ENCODE assay signal across 16 cellular contexts in the genomic region with DNA sequence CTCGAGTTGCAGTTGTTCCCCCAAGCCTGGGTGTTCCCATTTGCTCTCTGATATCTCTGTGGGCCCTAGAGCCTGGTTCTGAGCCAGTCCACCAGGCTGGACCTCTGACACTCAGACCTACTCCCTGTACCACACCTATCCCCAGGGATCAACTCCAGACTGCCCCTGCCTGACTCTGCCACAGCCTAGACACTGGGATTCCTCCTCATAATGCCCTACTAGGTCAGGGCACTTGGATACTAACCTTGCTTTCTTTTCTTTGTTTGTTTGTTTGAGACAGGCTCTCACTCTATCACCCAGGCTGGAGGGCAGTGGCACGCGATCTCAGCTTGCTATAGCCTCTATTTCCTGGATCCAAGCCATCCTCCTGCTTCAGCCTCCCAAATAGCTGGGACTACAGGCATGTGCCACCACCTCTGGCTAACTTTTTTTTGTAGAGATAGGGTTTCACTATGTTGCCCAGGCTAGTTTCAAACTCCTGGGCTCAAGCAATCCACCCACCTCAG. TPM values are rescaled to one million over a fixed set of nuclear protein-coding genes. Genes with fewer than 3 reads are reported as not detected.
DNase-seq lines count a peak whose midpoint lies in the region; ATAC-seq and TF ChIP-seq lines count a peak whose summit lies in the region.
"Had no signal": no experiment of that assay in that cellular context is flagged by ENCODE, and none has a peak within 500 bp of the region (broad histone marks: within the 10 kb centered on the region; RNA-seq: fewer than 3 reads in every experiment).

No MANE protein-coding gene starts in this region.

- no peak overlapping the region for H3K4me2 ChIP-seq in GM23248 (ENCODE audit: unreplicated experiment)

- peaks cover 84% of the 10 kb centered on the region for H3K4me1 Mint-ChIP-seq in stimulated activated naive CD8-positive, alpha-beta T cell treated with anti-CD3 and anti-CD28 coated beads, Interleukin-15, amount 100 ng/mL, for 72 hours
- H3K4me1 Mint-ChIP-seq in dendritic cell treated with granulocyte-macrophage colony-stimulating factor and Interleukin-4, amounts not matched to agents 40 ng/mL and 50 ng/mL, for 4 days (ENCODE audit: low read depth) = peaks cover 48% of the 10 kb centered on the region
- peaks cover 86% of the 10 kb centered on the region for H3K4me1 Mint-ChIP-seq in nephron progenitor cell

- H3F3A ChIP-seq in GM23248 (ENCODE audit: insufficient read depth) = no peaks in the 10 kb centered on the region

- H3K9me3 Mint-ChIP-seq in stimulated activated naive CD8-positive, alpha-beta T cell treated with anti-CD3 and anti-CD28 coated beads, Interleukin-15, amount 100 ng/mL, for 72 hours = no peaks in the 10 kb centered on the region
- H3K9me3 Mint-ChIP-seq in dendritic cell treated with granulocyte-macrophage colony-stimulating factor and Interleukin-4, amounts not matched to agents 40 ng/mL and 50 ng/mL, for 4 days = no peaks in the 10 kb centered on the region
- H3K9me3 Mint-ChIP-seq in nephron progenitor cell = no peaks in the 10 kb centered on the region

- no peak for ATAC-seq in stimulated activated naive CD8-positive, alpha-beta T cell treated with anti-CD3 and anti-CD28 coated beads, Interleukin-15, Interleukin-2, amounts not matched to agents 100 U/mL and 50 U/mL, for 24 hours
- ATAC-seq in stimulated activated naive CD8-positive, alpha-beta T cell treated with anti-CD3 and anti-CD28 coated beads, Interleukin-15, amount 100 ng/mL, for 72 hours = no peak
- no peak for ATAC-seq in foreskin keratinocyte

- H3K4me1 ChIP-seq in foreskin keratinocyte (peaks cover 5% of the 10 kb centered on the region), GM23248 (ENCODE audit: insufficient read depth) (no peaks in the 10 kb centered on the region)

- no peak overlapping the region for H3K4me3 Mint-ChIP-seq in stimulated activated naive CD8-positive, alpha-beta T cell treated with anti-CD3 and anti-CD28 coated beads, Interleukin-15, amount 100 ng/mL, for 72 hours
- H3K4me3 Mint-ChIP-seq in dendritic cell treated with granulocyte-macrophage colony-stimulating factor and Interleukin-4, amounts not matched to agents 40 ng/mL and 50 ng/mL, for 4 days = no peak overlapping the region
- H3K4me3 Mint-ChIP-seq in nephron progenitor cell = no peak overlapping the region

- H3K9ac ChIP-seq in GM23248 = no peak overlapping the region

- H3K27ac Mint-ChIP-seq in stimulated activated naive CD8-positive, alpha-beta T cell treated with anti-CD3 and anti-CD28 coated beads, Interleukin-15, amount 100 ng/mL, for 72 hours = peak overlapping the region in 1 of 2 donors; percentile 51
- H3K27ac Mint-ChIP-seq in dendritic cell treated with granulocyte-macrophage colony-stimulating factor and Interleukin-4, amounts not matched to agents 40 ng/mL and 50 ng/mL, for 4 days = peak overlapping the region; percentile 10
- peak overlapping the region; percentile 62 for H3K27ac Mint-ChIP-seq in nephron progenitor cell

- H3K27ac ChIP-seq in foreskin keratinocyte (no peak overlapping the region), GM23248 (no peak overlapping the region)
- H3K27ac ChIP-seq: adrenal gland, gastroesophageal sphincter, upper lobe of right lung had no signal

- no peak overlapping the region for H2AFZ ChIP-seq in GM23248

- H3K36me3 ChIP-seq in GM23248 (ENCODE audit: low read depth) = no peaks in the 10 kb centered on the region
- H3K36me3 ChIP-seq: adrenal gland, gastroesophageal sphincter, upper lobe of right lung had no signal

- intact Hi-C loops in dendritic cell treated with granulocyte-macrophage colony-stimulating factor and Interleukin-4, amounts not matched to agents 40 ng/mL and 50 ng/mL, for 4 days (cut with micrococcal nuclease) = no loop called here

- no peaks in the 10 kb centered on the region for H3K36me3 Mint-ChIP-seq in dendritic cell treated with granulocyte-macrophage colony-stimulating factor and Interleukin-4, amounts not matched to agents 40 ng/mL and 50 ng/mL, for 4 days (ENCODE audit: low read depth)
- H3K36me3 Mint-ChIP-seq in nephron progenitor cell (ENCODE audit: low read depth) = no peaks in the 10 kb centered on the region

- WGBS in GM23248 (ENCODE audit: low coverage in 1 of 2, low lambda C conversion rate in 2 of 2, missing lambda C conversion rate in 2 of 2), 2 experiments = 59 to 81% methylated on average over 2 to 3 of the region's 3 CpGs

- no peaks in the 10 kb centered on the region for H3K79me2 ChIP-seq in GM23248 (ENCODE audit: insufficient read depth)

- no peaks in the 10 kb centered on the region for H3K27me3 Mint-ChIP-seq in stimulated activated naive CD8-positive, alpha-beta T cell treated with anti-CD3 and anti-CD28 coated beads, Interleukin-15, amount 100 ng/mL, for 72 hours
- no peaks in the 10 kb centered on the region for H3K27me3 Mint-ChIP-seq in dendritic cell treated with granulocyte-macrophage colony-stimulating factor and Interleukin-4, amounts not matched to agents 40 ng/mL and 50 ng/mL, for 4 days
- no peaks in the 10 kb centered on the region for H3K27me3 Mint-ChIP-seq in nephron progenitor cell (ENCODE audit: low read depth, poor library complexity)

- H4K20me1 ChIP-seq in GM23248 (ENCODE audit: insufficient read depth) = no peaks in the 10 kb centered on the region

- H3K27me3 ChIP-seq in foreskin keratinocyte = no peaks in the 10 kb centered on the region
- no peaks in the 10 kb centered on the region for H3K27me3 ChIP-seq in GM23248 (replicated peaks; ENCODE audit: insufficient read depth)
- H3K27me3 ChIP-seq: adrenal gland, gastroesophageal sphincter, upper lobe of right lung had no signal

- in situ Hi-C loops in GM23248 (cut with MboI) = no loop called here

- DNase-seq in stimulated activated naive CD8-positive, alpha-beta T cell treated with anti-CD3 and anti-CD28 coated beads, Interleukin-15, Interleukin-2, amounts not matched to agents 100 U/mL and 50 U/mL, for 24 hours = peak; percentile 5
- no peak for DNase-seq in stimulated activated naive CD8-positive, alpha-beta T cell treated with anti-CD3 and anti-CD28 coated beads, Interleukin-15, amount 100 ng/mL, for 72 hours
- DNase-seq in nephron progenitor cell (no peak), foreskin keratinocyte (no peak), NAMALWA (ENCODE audit: low spot score) (no peak), GM23248 (no peak), DMS79 treated with DMSO at 0.1 percent for 48 hours (lab: John Stamatoyannopoulos, UW) (no peak)
- DNase-seq: activated CD4-positive, alpha-beta T cell treated with anti-CD3 and anti-CD28 coated beads, Interleukin-2, amount 50 U/mL, for 1 hour; activated T-cell treated with anti-CD3 and anti-CD28 coated beads, Interleukin-2, amount 50 U/mL, for 48 hours; adrenal gland; GF-D8; NCI-H1092 treated with DMSO at 0.1 percent for 48 hours; NCI-H345 had no signal

- H3K4me3 ChIP-seq in GM23248 = no peak overlapping the region
- H3K4me3 ChIP-seq: adrenal gland, gastroesophageal sphincter, upper lobe of right lung had no signal

- no peaks in the 10 kb centered on the region for H3K9me2 ChIP-seq in GM23248 (ENCODE audit: insufficient read depth)

- H3K9me3 ChIP-seq in GM23248 (ENCODE audit: low read depth) = no peaks in the 10 kb centered on the region
- H3K9me3 ChIP-seq: adrenal gland, gastroesophageal sphincter, upper lobe of right lung had no signal

- TF ChIP-seq CTCF in nephron progenitor cell (IDR thresholded peaks at IDR 0.05) = no peak
- TF ChIP-seq CTCF in foreskin keratinocyte (conservative IDR thresholded peaks at IDR 0.05) = no peak

RNA-seq across cellular contexts. Expression of a gene that starts 30.8 kb away (rescaled TPM):
- 48.2 and 59.2 TPM in 2 replicates for total RNA-seq in foreskin keratinocyte
- polyA plus RNA-seq in foreskin keratinocyte = 39.8 and 43.8 TPM in 2 replicates
- 49.9 and 52.7 TPM in 2 replicates for total RNA-seq in GM23248 (2014; rRNA removed; shearing (Covaris generic))
- 166 and 175 TPM in 2 replicates for polyA plus RNA-seq in GM23248 (2016; fragmentation: Nextera tagmentation; extraction: Ambion mirVana)
